ENCODE assay signal across 23 cellular contexts in genomic region chr18:78711971-78712370, GRCh38.
"Had no signal": no experiment of that assay in that cellular context is flagged by ENCODE, and none has a peak within 500 bp of the region (broad histone marks: within the 10 kb centered on the region; RNA-seq: fewer than 3 reads in every experiment).

No MANE protein-coding gene starts in this region.

- ATAC-seq: effector memory CD8-positive, alpha-beta T cell; esophagus mucosa; foreskin keratinocyte; gastrocnemius medialis; gastroesophageal sphincter; heart left ventricle; heart right ventricle had no signal

- H3K36me3 ChIP-seq: colonic mucosa, esophagus muscularis mucosa, esophagus squamous epithelium, gastrocnemius medialis, gastroesophageal sphincter, heart left ventricle, heart right ventricle had no signal

- DNase-seq: colonic mucosa; cortex of kidney; dermis blood vessel endothelial cell; effector CD4-positive, alpha-beta T cell; effector CD8-positive, alpha-beta T cell; effector memory CD4-positive, alpha-beta T cell; effector memory CD8-positive, alpha-beta T cell; endodermal cell; erythroblast; esophagus squamous epithelium; foreskin fibroblast; foreskin keratinocyte; foreskin melanocyte; gastrocnemius medialis; glutamatergic neuron; heart left ventricle; heart right ventricle had no signal

- H3K9me3 ChIP-seq: colonic mucosa, gastrocnemius medialis had no signal

- H3K4me1 ChIP-seq: colonic mucosa, esophagus muscularis mucosa, esophagus squamous epithelium, foreskin keratinocyte, gastrocnemius medialis, gastroesophageal sphincter, heart left ventricle, heart right ventricle had no signal

- H3K27ac ChIP-seq: colonic mucosa, coronary artery, dorsolateral prefrontal cortex, epithelial cell of prostate, esophagus muscularis mucosa, esophagus squamous epithelium, foreskin keratinocyte, gastrocnemius medialis, gastroesophageal sphincter, heart left ventricle, heart right ventricle had no signal

- H3K4me3 ChIP-seq: colonic mucosa, coronary artery, dorsolateral prefrontal cortex, esophagus muscularis mucosa, esophagus squamous epithelium, gastrocnemius medialis, gastroesophageal sphincter, heart left ventricle, heart right ventricle had no signal

- H3K27me3 ChIP-seq: colonic mucosa, dorsolateral prefrontal cortex, foreskin keratinocyte, gastrocnemius medialis had no signal
